In the genomic region with DNA sequence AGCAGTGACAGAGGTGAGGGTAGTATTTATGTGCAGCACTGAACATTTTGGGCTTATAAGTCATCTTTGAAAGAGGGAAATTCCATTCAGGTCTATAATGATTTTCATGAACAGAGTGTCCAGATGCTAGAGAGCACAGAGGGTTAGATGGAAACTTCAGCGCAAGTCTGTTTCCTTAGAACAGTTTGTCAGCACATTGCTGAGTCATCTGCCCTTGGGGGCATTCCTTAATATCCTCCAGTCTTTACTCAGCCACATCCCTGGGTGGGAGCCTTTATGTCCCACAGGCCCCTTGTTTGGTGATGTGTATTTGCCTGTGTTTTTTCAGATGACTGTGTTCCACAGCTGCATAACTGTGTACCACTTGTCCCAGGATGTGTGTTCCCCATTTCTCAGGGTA, we compare ENCODE assay signal across 10 cellular contexts.
A peak's percentile ranks its signal among the peaks of the same experiment; 100 is the strongest.
DNase-seq lines count a peak whose midpoint lies in the region; ATAC-seq, FAIRE-seq and TF ChIP-seq lines count a peak whose summit lies in the region.
"Had no signal": no experiment of that assay in that cellular context is flagged by ENCODE, and none has a peak within 500 bp of the region (broad histone marks: within the 10 kb centered on the region; RNA-seq: fewer than 3 reads in every experiment).

No MANE protein-coding gene starts in this region.

- H3K4me2 ChIP-seq in mammary epithelial cell (ENCODE audit: insufficient read depth, low read depth, low read length): peak overlapping the region; percentile 22
- peak overlapping the region; percentile 13 for H3K4me2 ChIP-seq in keratinocyte (ENCODE audit: control insufficient read depth, extremely low read depth, insufficient read depth, low read depth, low read length)

- no peak overlapping the region for H3K9ac ChIP-seq in mammary epithelial cell (ENCODE audit: insufficient read depth, low read length)
- H3K9ac ChIP-seq in keratinocyte (ENCODE audit: control insufficient read depth, extremely low read depth, insufficient read depth, low read length): no peak overlapping the region

- no peaks in the 10 kb centered on the region for H3K4me1 Mint-ChIP-seq in naive thymus-derived CD4-positive, alpha-beta T cell

- peak; percentile 82 for FAIRE-seq in keratinocyte (lab: Jason Lieb, UNC)

- H3K4me3 Mint-ChIP-seq in naive thymus-derived CD4-positive, alpha-beta T cell: no peak overlapping the region

- ATAC-seq in GM21515 (IDR thresholded peaks at IDR 0.05; ENCODE audit: unreplicated experiment): no peak
- no peak for ATAC-seq in naive thymus-derived CD4-positive, alpha-beta T cell

- no peak overlapping the region for H2AFZ ChIP-seq in mammary epithelial cell (ENCODE audit: low read depth, low read length)
- H2AFZ ChIP-seq in keratinocyte (ENCODE audit: control insufficient read depth, low read length): no peak overlapping the region

- no peaks in the 10 kb centered on the region for H3K79me2 ChIP-seq in mammary epithelial cell (ENCODE audit: insufficient read depth, low read length)
- no peaks in the 10 kb centered on the region for H3K79me2 ChIP-seq in keratinocyte (ENCODE audit: control insufficient read depth, insufficient read depth, low read length)

- H3K9me1 ChIP-seq in keratinocyte (ENCODE audit: control insufficient read depth, extremely low read depth, insufficient read depth, low read length): no peaks in the 10 kb centered on the region

- H4K20me1 ChIP-seq in mammary epithelial cell (ENCODE audit: insufficient read depth, low read length): no peaks in the 10 kb centered on the region
- no peaks in the 10 kb centered on the region for H4K20me1 ChIP-seq in keratinocyte (ENCODE audit: control insufficient read depth, extremely low read depth, insufficient read depth, low read length)

- peaks cover 33 to 64% (median 52%) of the 10 kb centered on the region in 5 donors for H3K27me3 Mint-ChIP-seq in naive thymus-derived CD4-positive, alpha-beta T cell

- peaks cover 0 to 19% (median 0%) of the 10 kb centered on the region in 5 donors for H3K36me3 Mint-ChIP-seq in naive thymus-derived CD4-positive, alpha-beta T cell

- POLR2A ChIA-PET in naive thymus-derived CD4-positive, alpha-beta T cell (lab: Charles Lee): no interaction called here

- H3K4me1 ChIP-seq in mammary epithelial cell (ENCODE audit: insufficient read depth, low read length) (peaks cover 12% of the 10 kb centered on the region), keratinocyte (ENCODE audit: control insufficient read depth, extremely low read depth, insufficient read depth, low read length) (peaks cover 6% of the 10 kb centered on the region)
- no peaks in the 10 kb centered on the region for H3K4me1 ChIP-seq in naive thymus-derived CD4-positive, alpha-beta T cell (ENCODE audit: control insufficient read depth in 2 of 2, insufficient read depth in 2 of 2, low read length in 2 of 2)

- in situ Hi-C loops in mammary epithelial cell (cut with MboI; ENCODE audit: low sequenced_read_pairs in 2 of 2): no loop called here

- H3K36me3 ChIP-seq in mammary epithelial cell (ENCODE audit: insufficient read depth, low read length) (no peaks in the 10 kb centered on the region), keratinocyte (ENCODE audit: control insufficient read depth in 2 of 2, extremely low read depth in 1 of 2, insufficient read depth in 2 of 2, low read length in 2 of 2) (no peaks in the 10 kb centered on the region)
- H3K36me3 ChIP-seq in naive thymus-derived CD4-positive, alpha-beta T cell (ENCODE audit: control insufficient read depth in 2 of 3, insufficient read depth in 3 of 3, low read length in 3 of 3): no peaks in the 10 kb centered on the region

- CTCF ChIA-PET in mammary epithelial cell (lab: Charles Lee; ENCODE audit: low non-redundant PET): no interaction called here
- CTCF ChIA-PET in naive thymus-derived CD4-positive, alpha-beta T cell (lab: Charles Lee): no interaction called here

- peaks cover 10% of the 10 kb centered on the region for H3K9me3 ChIP-seq in mammary epithelial cell (replicated peaks; ENCODE audit: insufficient read depth, low read length)
- no peaks in the 10 kb centered on the region for H3K9me3 ChIP-seq in keratinocyte (ENCODE audit: control insufficient read depth, low read depth, low read length)
- H3K9me3 ChIP-seq in naive thymus-derived CD4-positive, alpha-beta T cell (ENCODE audit: control insufficient read depth in 2 of 3, low read length in 3 of 3): peaks cover 0 to 7% (median 0%) of the 10 kb centered on the region in 3 experiments

- no TSS peak for BruUV-seq in mammary epithelial cell (replicated peaks; lab: Mats Ljungman, UMichigan)

- no peak for TF ChIP-seq CTCF in mammary epithelial cell (conservative IDR thresholded peaks at IDR 0.05 in 1 of 2, IDR thresholded peaks at IDR 0.05 in 1 of 2; ENCODE audit: extremely low read depth in 1 of 2, insufficient read depth in 1 of 2, low read depth in 1 of 2, low read length in 2 of 2)
- no peak for TF ChIP-seq CTCF in keratinocyte (optimal IDR thresholded peaks at IDR 0.05 in 1 of 3, IDR thresholded peaks at IDR 0.05 in 1 of 3, conservative IDR thresholded peaks at IDR 0.05 in 1 of 3; ENCODE audit: extremely low read depth in 1 of 3, insufficient read depth in 2 of 3, low read length in 3 of 3)

- H3K27ac ChIP-seq in mammary epithelial cell (ENCODE audit: insufficient read depth, low read depth, low read length) (peak overlapping the region; percentile 75), keratinocyte (ENCODE audit: control insufficient read depth, insufficient read depth, low read length) (no peak overlapping the region)
- H3K27ac ChIP-seq in naive thymus-derived CD4-positive, alpha-beta T cell (ENCODE audit: low read depth, low read length): no peak overlapping the region

- H3K4me3 ChIP-seq in mammary epithelial cell (replicated peaks in 1 of 3; ENCODE audit: insufficient read depth in 1 of 3, low read depth in 2 of 3, low read length in 3 of 3) (no peak overlapping the region), keratinocyte (ENCODE audit: control insufficient read depth in 2 of 3, extremely low read depth in 1 of 3, insufficient read depth in 2 of 3, low read depth in 1 of 3, low read length in 3 of 3) (no peak overlapping the region)
- H3K4me3 ChIP-seq in naive thymus-derived CD4-positive, alpha-beta T cell (ENCODE audit: low read length): no peak overlapping the region

- 0% methylated on average over 1 of the region's 1 CpG for WGBS in mammary epithelial cell (ENCODE audit: low coverage, missing lambda C conversion rate)

- intact Hi-C loops in mammary epithelial cell (cut with micrococcal nuclease): no loop called here
- intact Hi-C loops in naive thymus-derived CD4-positive, alpha-beta T cell (cut with micrococcal nuclease): no loop called here

- H3K27me3 ChIP-seq in mammary epithelial cell (ENCODE audit: insufficient read depth, low read length) (no peaks in the 10 kb centered on the region), keratinocyte (ENCODE audit: control insufficient read depth, extremely low read depth, insufficient read depth, low read length) (no peaks in the 10 kb centered on the region)
- no peaks in the 10 kb centered on the region for H3K27me3 ChIP-seq in naive thymus-derived CD4-positive, alpha-beta T cell (ENCODE audit: control insufficient read depth in 2 of 2, insufficient read depth in 2 of 2, low read length in 2 of 2)

- dilution Hi-C loops in mammary epithelial cell (cut with HindIII; ENCODE audit: low sequenced_read_pairs) (no loop called here), keratinocyte (cut with MboI; ENCODE audit: extremely low pct_ligation_motif_present, low sequenced_read_pairs) (no loop called here)

- DNase-seq in AG08395 (ENCODE audit: low spot score) (peak; percentile 84), HT1080 (ENCODE audit: low read depth) (peak; percentile 71), mammary epithelial cell (peak; percentile 92), keratinocyte (ENCODE audit: low read depth, low spot score) (peak; percentile 53), DMS53 treated with DMSO at 0.1 percent for 48 hours (lab: John Stamatoyannopoulos, UW; ENCODE audit: unreplicated experiment) (no peak), SKM-1 treated with dmso at 0.1 percent for 144 hours (lab: John Stamatoyannopoulos, UW; ENCODE audit: unreplicated experiment) (no peak)
- DNase-seq in naive thymus-derived CD4-positive, alpha-beta T cell: no peak
- DNase-seq: effector CD8-positive, alpha-beta T cell; NCI-H146 had no signal

- peaks cover 9 to 37% (median 19%) of the 10 kb centered on the region in 11 donors for H3K9me3 Mint-ChIP-seq in naive thymus-derived CD4-positive, alpha-beta T cell

- H3K27ac Mint-ChIP-seq in naive thymus-derived CD4-positive, alpha-beta T cell: no peak overlapping the region

Comparison
In these comparisons a context has a peak if more than half of its experiments do, and no peak if none do; other contexts are left out.
1. DNase-seq: peak in AG08395 (single experiment), HT1080 (single experiment), mammary epithelial cell (single experiment) and keratinocyte (single experiment); none in naive thymus-derived CD4-positive, alpha-beta T cell (0 of 9), DMS53 treated with DMSO at 0.1 percent for 48 hours (single experiment) and SKM-1 treated with dmso at 0.1 percent for 144 hours (single experiment).